9 cellular contexts compared by ENCODE assay signal in genomic region chr10:69961168-69961863, GRCh38.
DNase-seq lines count a peak whose midpoint lies in the region; ATAC-seq and TF ChIP-seq lines count a peak whose summit lies in the region.
"Had no signal": no experiment of that assay in that cellular context is flagged by ENCODE, and none has a peak within 500 bp of the region (broad histone marks: within the 10 kb centered on the region; RNA-seq: fewer than 3 reads in every experiment).

No MANE protein-coding gene starts in this region.

- no peaks in the 10 kb centered on the region for H3K36me3 Mint-ChIP-seq in activated CD8-positive, alpha-beta T cell treated with anti-CD3 and anti-CD28 coated beads for 36 hours (ENCODE audit: low read depth)
- H3K36me3 Mint-ChIP-seq in activated CD8-positive, alpha-beta T cell treated with anti-CD3 and anti-CD28 coated beads, Interleukin-2, amount 10 ng/mL, durations not matched to agents 7 days and 5 days (ENCODE audit: low read depth) = no peaks in the 10 kb centered on the region

- WGBS in SK-N-SH (ENCODE audit: low lambda C conversion rate) = 71% methylated on average over 9 of the region's 12 CpGs
- 60% methylated on average over 12 of the region's 12 CpGs for WGBS in suprapubic skin

- H3K4me1 ChIP-seq in SK-N-SH (ENCODE audit: control insufficient read depth in 1 of 2, insufficient read depth in 2 of 2, low read depth in 1 of 2, low read length in 1 of 2) (peaks cover 5 to 9% of the 10 kb centered on the region in 2 experiments; a peak in 3 of 4 replicates), suprapubic skin (peaks cover under 1% of the 10 kb centered on the region)

- no peak overlapping the region for H3K4me3 Mint-ChIP-seq in activated CD8-positive, alpha-beta T cell treated with anti-CD3 and anti-CD28 coated beads for 36 hours
- H3K4me3 Mint-ChIP-seq in activated CD8-positive, alpha-beta T cell treated with anti-CD3 and anti-CD28 coated beads, Interleukin-2, amount 10 ng/mL, durations not matched to agents 7 days and 5 days = no peak overlapping the region
- H3K4me3 Mint-ChIP-seq: central memory CD8-positive, alpha-beta T cell had no signal

- no peak overlapping the region for H2AFZ ChIP-seq in SK-N-SH (ENCODE audit: low read depth)

- H3F3A ChIP-seq in SK-N-SH (replicated peaks; ENCODE audit: insufficient read depth) = peaks cover 4% of the 10 kb centered on the region

- H3K9me2 ChIP-seq in SK-N-SH = no peaks in the 10 kb centered on the region

- H4K20me1 ChIP-seq in SK-N-SH (ENCODE audit: insufficient read depth) = no peaks in the 10 kb centered on the region

- no peaks in the 10 kb centered on the region for H3K79me2 ChIP-seq in SK-N-SH (ENCODE audit: insufficient read depth)

- no peak for TF ChIP-seq RAD21 in SK-N-SH (IDR thresholded peaks at IDR 0.05; ENCODE audit: low read length)

- no peak overlapping the region for H3K27ac Mint-ChIP-seq in activated CD8-positive, alpha-beta T cell treated with anti-CD3 and anti-CD28 coated beads for 36 hours
- H3K27ac Mint-ChIP-seq in activated CD8-positive, alpha-beta T cell treated with anti-CD3 and anti-CD28 coated beads, Interleukin-2, amount 10 ng/mL, durations not matched to agents 7 days and 5 days = no peak overlapping the region

- POLR2A ChIA-PET in activated CD8-positive, alpha-beta T cell treated with anti-CD3 and anti-CD28 coated beads for 36 hours (lab: Charles Lee) = no interaction called here
- POLR2A ChIA-PET in activated CD8-positive, alpha-beta T cell treated with anti-CD3 and anti-CD28 coated beads, Interleukin-2, amount 10 ng/mL, durations not matched to agents 7 days and 5 days (lab: Charles Lee) = no interaction called here
- POLR2A ChIA-PET in SK-N-SH (lab: Yijun Ruan, JAX) = no interaction called here

- peak; percentile 35 for TF ChIP-seq CTCF in activated CD8-positive, alpha-beta T cell treated with anti-CD3 and anti-CD28 coated beads for 36 hours (IDR thresholded peaks at IDR 0.05)
- TF ChIP-seq CTCF in SK-N-SH (IDR thresholded peaks at IDR 0.05) = peak; percentile 53
- TF ChIP-seq CTCF in suprapubic skin (IDR thresholded peaks at IDR 0.05) = no peak

- no peak for ATAC-seq in activated CD8-positive, alpha-beta T cell treated with anti-CD3 and anti-CD28 coated beads for 36 hours
- ATAC-seq in activated CD8-positive, alpha-beta T cell treated with anti-CD3 and anti-CD28 coated beads, Interleukin-2, amount 10 ng/mL, durations not matched to agents 7 days and 5 days = no peak
- ATAC-seq in left ventricle myocardium superior = peak; percentile 16

- CTCF ChIA-PET in activated CD8-positive, alpha-beta T cell treated with anti-CD3 and anti-CD28 coated beads for 36 hours (lab: Charles Lee) = interaction anchor here (1.1 to 3.8 kb wide), 3 partner anchors 47 to 275 kb away, joined by 3 to 24 read pairs (median 4); no protein-coding TSS in a partner anchor
- CTCF ChIA-PET in activated CD8-positive, alpha-beta T cell treated with anti-CD3 and anti-CD28 coated beads, Interleukin-2, amount 10 ng/mL, durations not matched to agents 7 days and 5 days (lab: Charles Lee) = interaction anchor here (0.6 kb wide), 1 partner anchor 396 kb away, joined by 3 read pairs; no protein-coding TSS in a partner anchor
- CTCF ChIA-PET in SK-N-SH (lab: Yijun Ruan, JAX) = interaction anchor here (0.6 to 6.8 kb wide), 8 partner anchors 10 to 445 kb away, joined by 3 to 85 read pairs (median 4); no protein-coding TSS in a partner anchor

- DNase-seq in activated CD8-positive, alpha-beta T cell treated with anti-CD3 and anti-CD28 coated beads for 36 hours = no peak
- no peak for DNase-seq in activated CD8-positive, alpha-beta T cell treated with anti-CD3 and anti-CD28 coated beads, Interleukin-2, amount 10 ng/mL, durations not matched to agents 7 days and 5 days
- DNase-seq in SK-N-SH (peak; percentile 49), left ventricle myocardium superior (no peak), ureter (ENCODE audit: low spot score) (peak; percentile 32), suprapubic skin (ENCODE audit: low spot score in 2 of 2) (no peak), COR-L47 (lab: John Stamatoyannopoulos, UW) (no peak), NCI-H446 treated with DMSO at 0.1 percent for 48 hours (lab: John Stamatoyannopoulos, UW) (no peak)

- peaks cover 3% of the 10 kb centered on the region for H3K27me3 Mint-ChIP-seq in activated CD8-positive, alpha-beta T cell treated with anti-CD3 and anti-CD28 coated beads for 36 hours
- peaks cover 13% of the 10 kb centered on the region for H3K27me3 Mint-ChIP-seq in activated CD8-positive, alpha-beta T cell treated with anti-CD3 and anti-CD28 coated beads, Interleukin-2, amount 10 ng/mL, durations not matched to agents 7 days and 5 days (ENCODE audit: low read depth)

- no peaks in the 10 kb centered on the region for H3K27me3 ChIP-seq in SK-N-SH (ENCODE audit: insufficient read depth)
- peaks cover 5% of the 10 kb centered on the region for H3K27me3 ChIP-seq in suprapubic skin

- TF ChIP-seq EP300 in SK-N-SH (IDR thresholded peaks at IDR 0.05; ENCODE audit: borderline replicate concordance in 1 of 2, low read depth in 1 of 2, low read length in 1 of 2) = no peak
- no peak for TF ChIP-seq EP300 in suprapubic skin (IDR thresholded peaks at IDR 0.05)

- no peaks in the 10 kb centered on the region for H3K4me1 Mint-ChIP-seq in activated CD8-positive, alpha-beta T cell treated with anti-CD3 and anti-CD28 coated beads for 36 hours (ENCODE audit: low read depth)
- H3K4me1 Mint-ChIP-seq in activated CD8-positive, alpha-beta T cell treated with anti-CD3 and anti-CD28 coated beads, Interleukin-2, amount 10 ng/mL, durations not matched to agents 7 days and 5 days (ENCODE audit: low read depth) = no peaks in the 10 kb centered on the region
- H3K4me1 Mint-ChIP-seq: central memory CD8-positive, alpha-beta T cell had no signal

- intact Hi-C loops in activated CD8-positive, alpha-beta T cell treated with anti-CD3 and anti-CD28 coated beads for 36 hours (cut with micrococcal nuclease) = no loop called here
- intact Hi-C loops in left ventricle myocardium superior (cut with micrococcal nuclease) = no loop called here

- no peaks in the 10 kb centered on the region for H3K36me3 ChIP-seq in SK-N-SH (replicated peaks in 1 of 2; ENCODE audit: control insufficient read depth in 1 of 2, insufficient read depth in 2 of 2, low read length in 1 of 2)
- no peaks in the 10 kb centered on the region for H3K36me3 ChIP-seq in suprapubic skin

- H3K27ac ChIP-seq in SK-N-SH (ENCODE audit: low read depth in 2 of 2, low read length in 1 of 2) = no peak overlapping the region
- H3K27ac ChIP-seq in suprapubic skin = no peak overlapping the region

- H3K9ac ChIP-seq in SK-N-SH = no peak overlapping the region

- no peak for TF ChIP-seq POLR2A in suprapubic skin (IDR thresholded peaks at IDR 0.05)

- no peaks in the 10 kb centered on the region for H3K9me3 Mint-ChIP-seq in activated CD8-positive, alpha-beta T cell treated with anti-CD3 and anti-CD28 coated beads for 36 hours
- no peaks in the 10 kb centered on the region for H3K9me3 Mint-ChIP-seq in activated CD8-positive, alpha-beta T cell treated with anti-CD3 and anti-CD28 coated beads, Interleukin-2, amount 10 ng/mL, durations not matched to agents 7 days and 5 days (ENCODE audit: insufficient read depth)
- H3K9me3 Mint-ChIP-seq: central memory CD8-positive, alpha-beta T cell had no signal

- H3K4me2 ChIP-seq in SK-N-SH = no peak overlapping the region

- H3K4me3 ChIP-seq in SK-N-SH (ENCODE audit: low read depth in 2 of 2, low read length in 1 of 2) (no peak overlapping the region), suprapubic skin (no peak overlapping the region)

- no peaks in the 10 kb centered on the region for H3K9me3 ChIP-seq in SK-N-SH
- no peaks in the 10 kb centered on the region for H3K9me3 ChIP-seq in suprapubic skin

TF ChIP-seq in SK-N-SH, 30 proteins besides CTCF, POLR2A, EP300 and RAD21:
- 0 out of 2 replicates have a peak, but pooled peaks have one; percentile 4 for TF ChIP-seq NFIC (IDR thresholded peaks at IDR 0.05; ENCODE audit: borderline replicate concordance)
- TF ChIP-seq MXI1 (IDR thresholded peaks at IDR 0.05; ENCODE audit: low read depth, low read length) = no peak

Comparison
In these comparisons a context has a peak if more than half of its experiments do, and no peak if none do; other contexts are left out.
1. DNase-seq: peak in SK-N-SH (single experiment) and ureter (single experiment); none in activated CD8-positive, alpha-beta T cell treated with anti-CD3 and anti-CD28 coated beads for 36 hours (single experiment), activated CD8-positive, alpha-beta T cell treated with anti-CD3 and anti-CD28 coated beads, Interleukin-2, amount 10 ng/mL, durations not matched to agents 7 days and 5 days (single experiment), left ventricle myocardium superior (single experiment), suprapubic skin (0 of 2), COR-L47 (single experiment) and NCI-H446 treated with DMSO at 0.1 percent for 48 hours (single experiment).
2. CTCF ChIP-seq: peak in activated CD8-positive, alpha-beta T cell treated with anti-CD3 and anti-CD28 coated beads for 36 hours (single experiment) and SK-N-SH (single experiment); none in suprapubic skin (0 of 2).